Comparison of ENCODE assay signal across 8 cellular contexts in genomic region chr6:31665501-31666336, GRCh38. TPM values are rescaled to one million over a fixed set of nuclear protein-coding genes. Genes with fewer than 3 reads are reported as not detected.
DNase-seq lines count a peak whose midpoint lies in the region; TF ChIP-seq lines count a peak whose summit lies in the region.

Gene CSNK2B (plus strand): TSS chr6:31666080. CDS start chr6:31666832, 752 bp downstream.

- TF ChIP-seq CTCF in HFFc6 (IDR thresholded peaks at IDR 0.05) = peak; percentile 47
- no peak for TF ChIP-seq CTCF in NB4 (IDR thresholded peaks at IDR 0.05; ENCODE audit: low read depth, low read length)

- H3K36me3 Mint-ChIP-seq in HFFc6 (ENCODE audit: low read depth) = peaks cover 46% of the 10 kb centered on the region
- H3K36me3 Mint-ChIP-seq in activated naive CD4-positive, alpha-beta T cell treated with anti-CD3 and anti-CD28 coated beads, Interleukin-2, amount 10 ng/mL, durations not matched to agents 7 days and 5 days = peaks cover 73% of the 10 kb centered on the region

- H3K9ac ChIP-seq in SK-N-MC (ENCODE audit: insufficient read length) = peak within 1 kb of the TSS; percentile 98

- TF ChIP-seq POLR2A in NB4 (IDR thresholded peaks at IDR 0.05; ENCODE audit: extremely low read depth, insufficient read length) = peak; percentile 76

- CTCF ChIA-PET in activated naive CD4-positive, alpha-beta T cell treated with anti-CD3 and anti-CD28 coated beads, Interleukin-2, amount 10 ng/mL, durations not matched to agents 7 days and 5 days (lab: Charles Lee) = interaction anchor here (0.9 to 1.7 kb wide), 3 partner anchors 12 to 73 kb away, joined by 3 to 9 read pairs (median 3); no protein-coding TSS in a partner anchor

- H3K27ac Mint-ChIP-seq in HFFc6 = peak within 1 kb of the TSS; percentile 98
- H3K27ac Mint-ChIP-seq in activated naive CD4-positive, alpha-beta T cell treated with anti-CD3 and anti-CD28 coated beads, Interleukin-2, amount 10 ng/mL, durations not matched to agents 7 days and 5 days = peak within 1 kb of the TSS; percentile 98

- peaks cover 61% of the 10 kb centered on the region for H3K36me3 ChIP-seq in SK-N-MC (ENCODE audit: insufficient read depth, low read length)

- peak within 1 kb of the TSS; percentile 98 for H3K27ac ChIP-seq in SK-N-MC
- peak within 1 kb of the TSS; percentile 92 for H3K27ac ChIP-seq in temporal lobe (ENCODE audit: low read depth, low read length)

- H3K4me3 ChIP-seq in NB4 (ENCODE audit: low read depth, low read length) (peak within 1 kb of the TSS; percentile 87), SK-N-MC (peak within 1 kb of the TSS; percentile 95)

- no peaks in the 10 kb centered on the region for H3K9me3 Mint-ChIP-seq in HFFc6
- H3K9me3 Mint-ChIP-seq in activated naive CD4-positive, alpha-beta T cell treated with anti-CD3 and anti-CD28 coated beads, Interleukin-2, amount 10 ng/mL, durations not matched to agents 7 days and 5 days = no peaks in the 10 kb centered on the region

- H3K27me3 Mint-ChIP-seq in HFFc6 (ENCODE audit: insufficient read depth) = peaks cover 4% of the 10 kb centered on the region
- H3K27me3 Mint-ChIP-seq in activated naive CD4-positive, alpha-beta T cell treated with anti-CD3 and anti-CD28 coated beads, Interleukin-2, amount 10 ng/mL, durations not matched to agents 7 days and 5 days = no peaks in the 10 kb centered on the region

- DNase-seq in GM04504 (ENCODE audit: low read depth) = peak; percentile 93
- peak; percentile 97 for DNase-seq in HFFc6
- peak; percentile 100 for DNase-seq in NB4 (ENCODE audit: low read depth)
- DNase-seq in SK-N-MC (ENCODE audit: low read depth, low spot score) = peak; percentile 96
- DNase-seq in activated naive CD4-positive, alpha-beta T cell treated with anti-CD3 and anti-CD28 coated beads, Interleukin-2, amount 10 ng/mL, durations not matched to agents 7 days and 5 days = peak; percentile 99
- peak; percentile 97 for DNase-seq in germinal center (ENCODE audit: low spot score)
- peak; percentile 97 for DNase-seq in occipital lobe (lab: John Stamatoyannopoulos, UW)

- peak within 1 kb of the TSS; percentile 95 for H3K4me3 Mint-ChIP-seq in HFFc6
- H3K4me3 Mint-ChIP-seq in activated naive CD4-positive, alpha-beta T cell treated with anti-CD3 and anti-CD28 coated beads, Interleukin-2, amount 10 ng/mL, durations not matched to agents 7 days and 5 days = peak within 1 kb of the TSS; percentile 100

- H3K4me1 Mint-ChIP-seq in HFFc6 (ENCODE audit: low read depth) = peaks cover 70% of the 10 kb centered on the region
- peaks cover 81% of the 10 kb centered on the region for H3K4me1 Mint-ChIP-seq in activated naive CD4-positive, alpha-beta T cell treated with anti-CD3 and anti-CD28 coated beads, Interleukin-2, amount 10 ng/mL, durations not matched to agents 7 days and 5 days

- no peaks in the 10 kb centered on the region for H3K9me3 ChIP-seq in SK-N-MC (ENCODE audit: low read depth, low read length)

RNA-seq across cellular contexts. Expression of gene CSNK2B, which starts in this region (rescaled TPM):
- 100 to 1,000 TPM; 200 to 255 (median 225) TPM for total RNA-seq in HFFc6 (2021; fragmentation: NEBNext Ultra II Directional; extraction: Animal tissue kit (Norgen Biotek cat#: 25700))
- 69.9 TPM for total RNA-seq in occipital lobe
- total RNA-seq in temporal lobe = 55.8 TPM

Comparison
In these comparisons a context has a peak if more than half of its experiments do, and no peak if none do; other contexts are left out.
1. Peak in every context shown above with its lines: DNase-seq, H3K4me3 ChIP-seq and H3K27ac ChIP-seq.